16 cellular contexts compared by ENCODE assay signal in genomic region chr22:26601726-26602125, GRCh38. TPM values are rescaled to one million over a fixed set of nuclear protein-coding genes. Genes with fewer than 3 reads are reported as not detected.
A peak's percentile ranks its signal among the peaks of the same experiment; 100 is the strongest.
DNase-seq lines count a peak whose midpoint lies in the region; FAIRE-seq and TF ChIP-seq lines count a peak whose summit lies in the region.
"Had no signal": no experiment of that assay in that cellular context is flagged by ENCODE, and none has a peak within 500 bp of the region (broad histone marks: within the 10 kb centered on the region; RNA-seq: fewer than 3 reads in every experiment).

No MANE protein-coding gene starts in this region.

- H3K4ac ChIP-seq in neuronal stem cell (ENCODE audit: low read length), result no peak overlapping the region

- H2AFZ ChIP-seq in neuronal stem cell (ENCODE audit: low read length), result peak overlapping the region; percentile 19

- peaks cover 25% of the 10 kb centered on the region for H3K4me1 Mint-ChIP-seq in activated CD4-positive, alpha-beta memory T cell treated with anti-CD3 and anti-CD28 coated beads, Interleukin-2, amount 10 ng/mL, durations not matched to agents 7 days and 5 days

- no peak overlapping the region for H4K8ac ChIP-seq in neuronal stem cell (ENCODE audit: low read depth, low read length)

- H2AK5ac ChIP-seq in neuronal stem cell (ENCODE audit: low read depth, low read length), result peak overlapping the region; percentile 94

- H3K14ac ChIP-seq in neuronal stem cell (ENCODE audit: low read length), result no peak overlapping the region

- peak overlapping the region; percentile 24 for H3K18ac ChIP-seq in neuronal stem cell (ENCODE audit: low read length)

- WGBS in neuronal stem cell (ENCODE audit: extremely low coverage in 2 of 2, insufficient read length in 2 of 2, insufficient replicate concordance in 1 of 2), 2 donors, result no CpG with 5 or more reads among the region's 12 CpGs

- H4K91ac ChIP-seq in neuronal stem cell (ENCODE audit: low read depth, low read length, poor library complexity), result no peak overlapping the region

- no peak overlapping the region for H2BK12ac ChIP-seq in neuronal stem cell (ENCODE audit: low read length)

- intact Hi-C loops in kidney (cut with DNase I), result no loop called here

- H3K9me3 ChIP-seq in NT2/D1 (ENCODE audit: insufficient read depth, low read length) (no peaks in the 10 kb centered on the region), kidney (ENCODE audit: control insufficient read depth in 1 of 2, low read length in 2 of 2) (no peaks in the 10 kb centered on the region), neuronal stem cell (replicated peaks in 1 of 2; ENCODE audit: control insufficient read depth in 2 of 2, insufficient read depth in 1 of 2, low read depth in 1 of 2, low read length in 2 of 2) (no peaks in the 10 kb centered on the region)
- H3K9me3 ChIP-seq: A549, BLaER1, Caco-2 had no signal

- TF ChIP-seq CTCF in kidney (IDR thresholded peaks at IDR 0.05; ENCODE audit: borderline replicate concordance, extremely low read depth, insufficient read depth), result no peak

- FAIRE-seq in kidney (lab: Jason Lieb, UNC), result no peak
- FAIRE-seq: A549, GM12892, GM19239, H54 had no signal

- H2BK15ac ChIP-seq in neuronal stem cell (ENCODE audit: low read length), result no peak overlapping the region

- H3K27me3 ChIP-seq in NT2/D1 (ENCODE audit: insufficient read depth, insufficient read length) (no peaks in the 10 kb centered on the region), neuronal stem cell (ENCODE audit: control insufficient read depth in 3 of 3, insufficient read depth in 3 of 3, low read depth in 1 of 3, low read length in 3 of 3) (no peaks in the 10 kb centered on the region)
- H3K27me3 ChIP-seq: BLaER1 had no signal

- H3K27ac Mint-ChIP-seq in activated CD4-positive, alpha-beta memory T cell treated with anti-CD3 and anti-CD28 coated beads, Interleukin-2, amount 10 ng/mL, durations not matched to agents 7 days and 5 days, result no peak overlapping the region

- POLR2A ChIA-PET in activated CD4-positive, alpha-beta memory T cell treated with anti-CD3 and anti-CD28 coated beads, Interleukin-2, amount 10 ng/mL, durations not matched to agents 7 days and 5 days (lab: Charles Lee), result no interaction called here

- no peak overlapping the region for H3K4me3 Mint-ChIP-seq in activated CD4-positive, alpha-beta memory T cell treated with anti-CD3 and anti-CD28 coated beads, Interleukin-2, amount 10 ng/mL, durations not matched to agents 7 days and 5 days
- H3K4me3 Mint-ChIP-seq: CD8-positive, alpha-beta memory T cell had no signal

- CTCF ChIA-PET in activated CD4-positive, alpha-beta memory T cell treated with anti-CD3 and anti-CD28 coated beads, Interleukin-2, amount 10 ng/mL, durations not matched to agents 7 days and 5 days (lab: Charles Lee), result interaction anchor here (0.7 kb wide), 1 partner anchor 22 kb away, joined by 3 read pairs; no protein-coding TSS in a partner anchor

- H3K9ac ChIP-seq in NT2/D1 (ENCODE audit: insufficient read length, low read depth) (peak overlapping the region; percentile 10), kidney (ENCODE audit: low read length in 2 of 2) (no peak overlapping the region), neuronal stem cell (ENCODE audit: low read depth, low read length, poor library complexity) (no peak overlapping the region)
- H3K9ac ChIP-seq: BLaER1 had no signal

- no peak overlapping the region for H3K23ac ChIP-seq in neuronal stem cell (ENCODE audit: low read depth, low read length, poor library complexity)

- no peak overlapping the region for H2BK5ac ChIP-seq in neuronal stem cell (ENCODE audit: low read length)

- H3K9me3 Mint-ChIP-seq in activated CD4-positive, alpha-beta memory T cell treated with anti-CD3 and anti-CD28 coated beads, Interleukin-2, amount 10 ng/mL, durations not matched to agents 7 days and 5 days, result no peaks in the 10 kb centered on the region
- H3K9me3 Mint-ChIP-seq: CD8-positive, alpha-beta memory T cell had no signal

- H2BK120ac ChIP-seq in neuronal stem cell (ENCODE audit: low read depth, low read length), result peak overlapping the region; percentile 38

- H3K4me3 ChIP-seq in NT2/D1 (ENCODE audit: insufficient read length, low read depth), result no peak overlapping the region
- H3K4me3 ChIP-seq in kidney (ENCODE audit: low read length in 2 of 2), result no peak overlapping the region
- no peak overlapping the region for H3K4me3 ChIP-seq in neuronal stem cell (ENCODE audit: low read length in 2 of 2)
- H3K4me3 ChIP-seq: A549, BLaER1 had no signal

- no peaks in the 10 kb centered on the region for H3K36me3 ChIP-seq in NT2/D1 (ENCODE audit: insufficient read depth, insufficient read length, low read length)
- H3K36me3 ChIP-seq in kidney (ENCODE audit: control insufficient read depth in 1 of 2, insufficient read depth in 2 of 2, low read length in 2 of 2), result no peaks in the 10 kb centered on the region
- H3K36me3 ChIP-seq in neuronal stem cell (replicated peaks in 1 of 2; ENCODE audit: control insufficient read depth in 2 of 2, insufficient read depth in 2 of 2, low read length in 2 of 2), result no peaks in the 10 kb centered on the region
- H3K36me3 ChIP-seq: BLaER1 had no signal

- DNase-seq in NT2/D1 (ENCODE audit: low read depth, low spot score), result no peak
- peak; percentile 30 for DNase-seq in kidney
- DNase-seq in neuronal stem cell (ENCODE audit: low spot score), result no peak
- no peak for DNase-seq in activated CD4-positive, alpha-beta memory T cell treated with anti-CD3 and anti-CD28 coated beads, Interleukin-2, amount 10 ng/mL, durations not matched to agents 7 days and 5 days
- DNase-seq in AG08396 (ENCODE audit: low spot score), result no peak
- no peak for DNase-seq in kidney glomerular epithelial cell (lab: John Stamatoyannopoulos, UW)
- DNase-seq: Caco-2; CD8-positive, alpha-beta memory T cell; DND-41; GDM1 had no signal

- no peak overlapping the region for H3K27ac ChIP-seq in kidney (ENCODE audit: low read depth in 2 of 2, low read length in 2 of 2)
- H3K27ac ChIP-seq in neuronal stem cell (replicated peaks; ENCODE audit: low read length), result no peak overlapping the region
- H3K27ac ChIP-seq: A549, BLaER1 had no signal

- no peaks in the 10 kb centered on the region for H3K36me3 Mint-ChIP-seq in activated CD4-positive, alpha-beta memory T cell treated with anti-CD3 and anti-CD28 coated beads, Interleukin-2, amount 10 ng/mL, durations not matched to agents 7 days and 5 days (ENCODE audit: low read depth)
- H3K36me3 Mint-ChIP-seq: CD8-positive, alpha-beta memory T cell had no signal

- H3K4me2 ChIP-seq in neuronal stem cell (ENCODE audit: insufficient read depth, low read length, poor library complexity, severe bottlenecking), result no peak overlapping the region
- H3K4me2 ChIP-seq: A549, BLaER1 had no signal

- no peaks in the 10 kb centered on the region for H3K79me1 ChIP-seq in neuronal stem cell (ENCODE audit: low read depth, low read length)

- H3K4me1 ChIP-seq in NT2/D1 (ENCODE audit: insufficient read depth, insufficient read length) (peaks cover 5% of the 10 kb centered on the region), kidney (ENCODE audit: control insufficient read depth in 1 of 2, insufficient read depth in 1 of 2, low read depth in 1 of 2, low read length in 2 of 2) (no peaks in the 10 kb centered on the region), neuronal stem cell (ENCODE audit: control insufficient read depth in 2 of 2, insufficient read depth in 1 of 2, low read depth in 1 of 2, low read length in 2 of 2) (peaks cover 0 to 6% of the 10 kb centered on the region in 2 donors)
- H3K4me1 ChIP-seq: A549, Caco-2 had no signal

- peaks cover 11% of the 10 kb centered on the region for H3K27me3 Mint-ChIP-seq in activated CD4-positive, alpha-beta memory T cell treated with anti-CD3 and anti-CD28 coated beads, Interleukin-2, amount 10 ng/mL, durations not matched to agents 7 days and 5 days
- H3K27me3 Mint-ChIP-seq: CD8-positive, alpha-beta memory T cell had no signal

RNA-seq across cellular contexts. Expression of gene TPST2, which starts 11.8 kb away (rescaled TPM):
- total RNA-seq in kidney, result 40.3 TPM
- polyA plus RNA-seq in kidney (ENCODE audit: insufficient read depth, low read depth, low replicate concordance), result 48.7 TPM
- polyA plus RNA-seq in neuronal stem cell (2013, experiment 1 of 2), result 19.5 TPM
- 18.8 TPM for polyA plus RNA-seq in neuronal stem cell (2013, experiment 2 of 2)
- 10 to 100 TPM; 55.4 to 60.8 TPM for total RNA-seq in activated CD4-positive, alpha-beta memory T cell treated with anti-CD3 and anti-CD28 coated beads, Interleukin-2, amount 10 ng/mL, durations not matched to agents 7 days and 5 days

RNA-seq across cellular contexts. Expression of gene CRYBB1, which starts 16.1 kb away (rescaled TPM):
- 1.7 TPM for total RNA-seq in kidney
- polyA plus RNA-seq in kidney (ENCODE audit: insufficient read depth, low read depth, low replicate concordance), result 0.54 TPM
- 0.14 TPM for polyA plus RNA-seq in neuronal stem cell (2013, experiment 1 of 2)
- polyA plus RNA-seq in neuronal stem cell (2013, experiment 2 of 2), result 0.12 TPM
- total RNA-seq in activated CD4-positive, alpha-beta memory T cell treated with anti-CD3 and anti-CD28 coated beads, Interleukin-2, amount 10 ng/mL, durations not matched to agents 7 days and 5 days, result 1 to 10 TPM in 1 of 2 experiments, under 1 TPM in 1; 0.65 to 1.2 TPM
- total RNA-seq: Caco-2; CD8-positive, alpha-beta memory T cell had no signal
- polyA plus RNA-seq: A549; AG04450; CD8-positive, alpha-beta memory T cell had no signal

RNA-seq across cellular contexts. Expression of gene CRYBA4, which starts 20.0 kb away (rescaled TPM):
- total RNA-seq in kidney, result 0.41 TPM
- not detected for polyA plus RNA-seq in kidney (ENCODE audit: insufficient read depth, low read depth, low replicate concordance)
- 1.1 TPM for polyA plus RNA-seq in neuronal stem cell (2013, experiment 1 of 2)
- polyA plus RNA-seq in neuronal stem cell (2013, experiment 2 of 2), result 1.2 TPM
- total RNA-seq in activated CD4-positive, alpha-beta memory T cell treated with anti-CD3 and anti-CD28 coated beads, Interleukin-2, amount 10 ng/mL, durations not matched to agents 7 days and 5 days, result under 1 TPM in 1 of 2 experiments, not detected in 1; 0.48 TPM
- total RNA-seq: CD8-positive, alpha-beta memory T cell had no signal
- polyA plus RNA-seq: A549; AG04450; CD8-positive, alpha-beta memory T cell had no signal

RNA-seq across cellular contexts. Expression of gene MIAT, which starts 55.7 kb away (rescaled TPM):
- 6.8 TPM for total RNA-seq in kidney
- polyA plus RNA-seq in kidney (ENCODE audit: insufficient read depth, low read depth, low replicate concordance), result 0.04 TPM
- 42.5 TPM for polyA plus RNA-seq in neuronal stem cell (2013, experiment 1 of 2)
- polyA plus RNA-seq in neuronal stem cell (2013, experiment 2 of 2), result 40.0 TPM
- total RNA-seq in activated CD4-positive, alpha-beta memory T cell treated with anti-CD3 and anti-CD28 coated beads, Interleukin-2, amount 10 ng/mL, durations not matched to agents 7 days and 5 days, result 100 to 1,000 TPM; 185 to 186 TPM
